Comparison of ENCODE assay signal across 12 cellular contexts in genomic region chr17:65514541-65514940, GRCh38. TPM values are rescaled to one million over a fixed set of nuclear protein-coding genes. Genes with fewer than 3 reads are reported as not detected.
DNase-seq lines count a peak whose midpoint lies in the region; ATAC-seq and TF ChIP-seq lines count a peak whose summit lies in the region.
"Had no signal": no experiment of that assay in that cellular context is flagged by ENCODE, and none has a peak within 500 bp of the region (broad histone marks: within the 10 kb centered on the region; RNA-seq: fewer than 3 reads in every experiment).

No MANE protein-coding gene starts in this region.

- H3K56ac ChIP-seq in IMR-90 (ENCODE audit: extremely low read depth, insufficient read depth, low read length): no peak overlapping the region

- peaks cover 2% of the 10 kb centered on the region; the same call in 1 of the 2 replicates for H3K9me3 ChIP-seq in IMR-90 (ENCODE audit: control insufficient read depth, insufficient read depth, low read length)
- H3K9me3 ChIP-seq in SK-N-SH: no peaks in the 10 kb centered on the region
- H3K9me3 ChIP-seq in ovary: no peaks in the 10 kb centered on the region
- H3K9me3 ChIP-seq: prostate gland, SJSA1 had no signal

- H2AK5ac ChIP-seq in IMR-90 (ENCODE audit: low read depth, low read length): no peak overlapping the region

- H3K4ac ChIP-seq in IMR-90 (ENCODE audit: low read depth, low read length): no peak overlapping the region

- 17% methylated on average over 1 of the region's 5 CpGs; no CpG with 5 or more reads in 1 of the 2 experiments for WGBS in IMR-90 (ENCODE audit: extremely low coverage in 2 of 2, insufficient read length in 1 of 2), 2 experiments
- WGBS in SK-N-SH (ENCODE audit: low lambda C conversion rate): 66% methylated on average over 5 of the region's 5 CpGs
- 60 to 77% (median 76%) methylated on average over 5 of the region's 5 CpGs for WGBS in ovary, 3 donors

- dilution Hi-C loops in IMR-90 (cut with HindIII; ENCODE audit: low sequenced_read_pairs, unreplicated experiment): no loop called here

- no peak overlapping the region for H4K5ac ChIP-seq in IMR-90 (ENCODE audit: low read depth, low read length)

- no peaks in the 10 kb centered on the region for H3K79me2 ChIP-seq in SK-N-SH (ENCODE audit: insufficient read depth)

- H3K27me3 ChIP-seq in IMR-90 (ENCODE audit: control insufficient read depth, insufficient read depth, low read length): peaks cover 8% of the 10 kb centered on the region
- H3K27me3 ChIP-seq in SK-N-SH (ENCODE audit: insufficient read depth): no peaks in the 10 kb centered on the region
- no peaks in the 10 kb centered on the region for H3K27me3 ChIP-seq in ovary
- H3K27me3 ChIP-seq: SJSA1 had no signal

- in situ Hi-C loops in IMR-90 (cut with MboI; ENCODE audit: low sequenced_read_pairs): no loop called here

- no peaks in the 10 kb centered on the region for H3K79me1 ChIP-seq in IMR-90 (ENCODE audit: low read depth in 1 of 2, low read length in 2 of 2)

- DNase-seq in Daoy (ENCODE audit: low read depth) (peak; percentile 49), IMR-90 (peak; percentile 14), fibroblast of gingiva (ENCODE audit: low read depth) (peak; percentile 72), sciatic nerve (ENCODE audit: low spot score) (no peak), SK-N-SH (no peak), ovary (no peak)
- DNase-seq: activated effector memory CD4-positive, alpha-beta T cell treated with Interleukin-2 at 50 U/mL for 16 hours; NCI-H1092; NCI-H526 had no signal

- H3F3A ChIP-seq in SK-N-SH (replicated peaks; ENCODE audit: insufficient read depth): no peaks in the 10 kb centered on the region

- no peak overlapping the region for H2AK9ac ChIP-seq in IMR-90 (replicated peaks; ENCODE audit: low read depth, low read length, poor library complexity)

- peak overlapping the region; percentile 68 for H2AFZ ChIP-seq in IMR-90 (replicated peaks; ENCODE audit: low read length, poor library complexity)
- no peak overlapping the region for H2AFZ ChIP-seq in SK-N-SH (ENCODE audit: low read depth)

- intact Hi-C loops in IMR-90 (cut with micrococcal nuclease): no loop called here
- intact Hi-C loops in sciatic nerve (cut with DNase I): no loop called here
- intact Hi-C loops in ovary (cut with DNase I): no loop called here

- peak overlapping the region; percentile 66; the same call in 1 of the 2 replicates for H3K14ac ChIP-seq in IMR-90 (replicated peaks; ENCODE audit: low read depth, low read length)

- H3K18ac ChIP-seq in IMR-90 (ENCODE audit: low read depth, low read length): no peak overlapping the region

- no peak for TF ChIP-seq EP300 in SK-N-SH (IDR thresholded peaks at IDR 0.05; ENCODE audit: borderline replicate concordance in 1 of 2, low read depth in 1 of 2, low read length in 1 of 2)
- TF ChIP-seq EP300 in ovary (IDR thresholded peaks at IDR 0.05): no peak

- TF ChIP-seq RAD21 in IMR-90 (IDR thresholded peaks at IDR 0.05; ENCODE audit: low read length) (no peak), SK-N-SH (IDR thresholded peaks at IDR 0.05; ENCODE audit: low read length) (no peak)

- no TSS peak for BruUV-seq in IMR-90 (replicated peaks; lab: Mats Ljungman, UMichigan)

- H3K23ac ChIP-seq in IMR-90 (ENCODE audit: low read depth, low read length): no peak overlapping the region

- H3K9ac ChIP-seq in IMR-90 (ENCODE audit: low read depth, low read length) (no peak overlapping the region), SK-N-SH (no peak overlapping the region)

- H3K4me2 ChIP-seq in IMR-90 (ENCODE audit: low read depth, low read length) (no peak overlapping the region), SK-N-SH (no peak overlapping the region)

- POLR2A ChIA-PET in IMR-90 (lab: Charles Lee; ENCODE audit: unreplicated experiment) (no interaction called here), SK-N-SH (lab: Yijun Ruan, JAX) (no interaction called here)

- no peak for TF ChIP-seq CTCF in IMR-90 (conservative IDR thresholded peaks at IDR 0.05; ENCODE audit: low read depth, low read length)
- TF ChIP-seq CTCF in SK-N-SH (IDR thresholded peaks at IDR 0.05): no peak
- TF ChIP-seq CTCF in ovary (IDR thresholded peaks at IDR 0.05): no peak

- ATAC-seq in IMR-90 (ENCODE audit: low read depth) (no peak), sciatic nerve (peak; percentile 35), HG03469 (IDR thresholded peaks at IDR 0.05; ENCODE audit: unreplicated experiment) (no peak)

- no peaks in the 10 kb centered on the region for H3K9me2 ChIP-seq in SK-N-SH

- H3K27ac ChIP-seq in IMR-90 (ENCODE audit: insufficient read depth, low read length) (no peak overlapping the region), SK-N-SH (ENCODE audit: low read depth in 2 of 2, low read length in 1 of 2) (no peak overlapping the region), ovary (no peak overlapping the region)
- H3K27ac ChIP-seq: prostate gland, SJSA1 had no signal

- CTCF ChIA-PET in IMR-90 (lab: Yijun Ruan, JAX): no interaction called here
- CTCF ChIA-PET in SK-N-SH (lab: Yijun Ruan, JAX): no interaction called here

- H3K4me3 ChIP-seq in IMR-90 (ENCODE audit: insufficient read depth, low read depth, low read length) (no peak overlapping the region), SK-N-SH (ENCODE audit: low read depth in 2 of 2, low read length in 1 of 2) (no peak overlapping the region), ovary (no peak overlapping the region)
- H3K4me3 ChIP-seq: prostate gland, SJSA1 had no signal

- no peak overlapping the region for H4K8ac ChIP-seq in IMR-90 (ENCODE audit: low read depth in 2 of 2, low read length in 2 of 2)

- no peak overlapping the region for H2BK15ac ChIP-seq in IMR-90 (ENCODE audit: low read depth, low read length)

- H4K20me1 ChIP-seq in IMR-90 (ENCODE audit: insufficient read depth, low read length): no peaks in the 10 kb centered on the region
- no peaks in the 10 kb centered on the region for H4K20me1 ChIP-seq in SK-N-SH (ENCODE audit: insufficient read depth)

- peaks cover 2% of the 10 kb centered on the region; the same call in 1 of the 2 replicates for H3K9me1 ChIP-seq in IMR-90 (ENCODE audit: insufficient read depth, low read length)

- no peak for TF ChIP-seq POLR2A in IMR-90 (IDR thresholded peaks at IDR 0.05; ENCODE audit: low read depth, low read length)
- no peak for TF ChIP-seq POLR2A in ovary (IDR thresholded peaks at IDR 0.05)

- no peak overlapping the region for H2BK5ac ChIP-seq in IMR-90 (ENCODE audit: low read depth, low read length, poor library complexity, severe bottlenecking)

- no peak overlapping the region for H2BK120ac ChIP-seq in IMR-90 (ENCODE audit: low read depth, low read length)

- H3K36me3 ChIP-seq in IMR-90 (ENCODE audit: control insufficient read depth, insufficient read depth, low read length) (no peaks in the 10 kb centered on the region), SK-N-SH (replicated peaks in 1 of 2; ENCODE audit: control insufficient read depth in 1 of 2, insufficient read depth in 2 of 2, low read length in 1 of 2) (no peaks in the 10 kb centered on the region), ovary (no peaks in the 10 kb centered on the region)
- H3K36me3 ChIP-seq: prostate gland, SJSA1 had no signal

- no peak overlapping the region for H4K91ac ChIP-seq in IMR-90 (ENCODE audit: insufficient read depth, low read depth, low read length)

- no peak overlapping the region for H2BK20ac ChIP-seq in IMR-90 (ENCODE audit: low read depth, low read length)

- H3K4me1 ChIP-seq in IMR-90 (ENCODE audit: control insufficient read depth, insufficient read depth, low read length) (peaks cover 6% of the 10 kb centered on the region; the same call in 1 of the 2 replicates), SK-N-SH (ENCODE audit: control insufficient read depth in 1 of 2, insufficient read depth in 2 of 2, low read depth in 1 of 2, low read length in 1 of 2) (no peaks in the 10 kb centered on the region), ovary (ENCODE audit: insufficient read depth) (peaks cover 5% of the 10 kb centered on the region)
- H3K4me1 ChIP-seq: prostate gland, SJSA1 had no signal

TF ChIP-seq in IMR-90, 13 proteins besides CTCF, POLR2A, EP300 and RAD21:
- no peak for TF ChIP-seq RCOR1 (IDR thresholded peaks at IDR 0.05; ENCODE audit: insufficient replicate concordance, low read length)

TF ChIP-seq in SK-N-SH, 30 proteins besides CTCF, POLR2A, EP300 and RAD21:
- TF ChIP-seq FOSL2 (IDR thresholded peaks at IDR 0.05; ENCODE audit: borderline replicate concordance, low read depth): no peak
- no peak for TF ChIP-seq GATA2 (CRISPR knock-in tag; IDR thresholded peaks at IDR 0.05)
- no peak for TF ChIP-seq JUND (IDR thresholded peaks at IDR 0.05)
- TF ChIP-seq RXRA (IDR thresholded peaks at IDR 0.05; ENCODE audit: borderline replicate concordance, low read depth): no peak
- no peak for TF ChIP-seq GABPA (IDR thresholded peaks at IDR 0.05; ENCODE audit: low read depth)
- TF ChIP-seq, protein P1, sequence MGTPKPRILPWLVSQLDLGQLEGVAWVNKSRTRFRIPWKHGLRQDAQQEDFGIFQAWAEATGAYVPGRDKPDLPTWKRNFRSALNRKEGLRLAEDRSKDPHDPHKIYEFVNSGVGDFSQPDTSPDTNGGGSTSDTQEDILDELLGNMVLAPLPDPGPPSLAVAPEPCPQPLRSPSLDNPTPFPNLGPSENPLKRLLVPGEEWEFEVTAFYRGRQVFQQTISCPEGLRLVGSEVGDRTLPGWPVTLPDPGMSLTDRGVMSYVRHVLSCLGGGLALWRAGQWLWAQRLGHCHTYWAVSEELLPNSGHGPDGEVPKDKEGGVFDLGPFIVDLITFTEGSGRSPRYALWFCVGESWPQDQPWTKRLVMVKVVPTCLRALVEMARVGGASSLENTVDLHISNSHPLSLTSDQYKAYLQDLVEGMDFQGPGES (IDR thresholded peaks at IDR 0.05; ENCODE audit: low read depth, low read length): no peak
- no peak for TF ChIP-seq POLR2AphosphoS5 (IDR thresholded peaks at IDR 0.05; ENCODE audit: low read depth, low read length)
- TF ChIP-seq FOXJ3 (CRISPR knock-in tag; IDR thresholded peaks at IDR 0.05): no peak
- TF ChIP-seq SMC3 (IDR thresholded peaks at IDR 0.05; ENCODE audit: low read depth, low read length): no peak
- no peak for TF ChIP-seq MEF2A (IDR thresholded peaks at IDR 0.05; ENCODE audit: borderline replicate concordance, low read depth)

RNA-seq across cellular contexts. Expression of gene AXIN2, which starts 46.9 kb away (rescaled TPM):
- total RNA-seq in Daoy (2014; rRNA removed; shearing (Covaris generic)): 1.9 and 2.7 TPM in 2 replicates
- total RNA-seq in IMR-90 (2012; rRNA removed) (1.8 and 1.9 TPM in 2 replicates), sciatic nerve (18.0 TPM), ovary (10 to 100 TPM; 17.7 to 75.7 (median 44.3) TPM)
- polyA plus RNA-seq in IMR-90 (2012; rRNA removed) (0.91 and 0.99 TPM in 2 replicates), SK-N-SH (2012; rRNA removed) (7.9 and 8.3 TPM in 2 replicates), ovary (10 to 100 TPM; 17.2 to 18.2 TPM)
- 1.0 TPM in 2 replicates for polyA plus RNA-seq in IMR-90 (2012; cell fraction: cytosol; rRNA removed)
- 2.3 and 2.4 TPM in 2 replicates for polyA plus RNA-seq in IMR-90 (2012; cell fraction: nucleus; rRNA removed; ENCODE audit: low replicate concordance)
- 5.4 and 7.0 TPM in 2 replicates for polyA plus RNA-seq in SK-N-SH (2012; cell fraction: cytosol; rRNA removed)
- 17.8 and 19.1 TPM in 2 replicates for polyA plus RNA-seq in SK-N-SH (2012; cell fraction: nucleus; rRNA removed)

Comparison
In these comparisons a context has a peak if more than half of its experiments do, and no peak if none do; other contexts are left out.
1. DNase-seq: peak in Daoy (single experiment), IMR-90 (single experiment) and fibroblast of gingiva (single experiment); none in sciatic nerve (single experiment), SK-N-SH (single experiment) and ovary (0 of 5).